ENCODE assay signal across 9 cellular contexts in the genomic region with DNA sequence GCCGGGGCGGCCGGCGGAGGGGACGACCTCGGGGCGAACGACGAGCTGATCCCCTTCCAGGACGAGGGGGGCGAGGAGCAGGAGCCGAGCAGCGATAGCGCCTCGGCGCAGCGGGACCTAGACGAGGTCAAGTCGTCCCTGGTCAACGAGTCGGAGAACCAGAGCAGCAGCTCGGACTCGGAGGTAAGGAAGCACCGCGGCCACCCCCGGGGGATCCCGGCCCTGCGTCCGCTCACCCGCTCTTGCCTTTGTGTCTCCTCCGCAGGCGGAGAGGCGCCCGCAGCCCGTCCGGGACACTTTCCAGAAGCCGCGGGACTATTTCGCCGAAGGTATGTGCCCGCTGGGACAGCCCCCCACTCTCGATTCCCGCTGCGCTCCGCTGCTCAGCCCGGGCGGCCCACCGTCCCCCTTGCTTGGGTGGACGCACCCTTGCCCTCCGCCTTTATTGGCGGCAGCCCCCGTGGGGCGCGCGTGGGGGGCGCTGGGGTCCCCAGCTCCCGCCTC. TPM values are rescaled to one million over a fixed set of nuclear protein-coding genes. Genes with fewer than 3 reads are reported as not detected.
DNase-seq lines count a peak whose midpoint lies in the region; ATAC-seq and TF ChIP-seq lines count a peak whose summit lies in the region.
"Had no signal": no experiment of that assay in that cellular context is flagged by ENCODE, and none has a peak within 500 bp of the region (broad histone marks: within the 10 kb centered on the region; RNA-seq: fewer than 3 reads in every experiment).

No MANE protein-coding gene starts in this region.

- TF ChIP-seq CTCF in Panc1 (IDR thresholded peaks at IDR 0.05) (no peak), left lung (IDR thresholded peaks at IDR 0.05) (no peak), suprapubic skin (IDR thresholded peaks at IDR 0.05) (no peak)

- TF ChIP-seq POLR2A in suprapubic skin (IDR thresholded peaks at IDR 0.05) = no peak

- ATAC-seq in Panc1 = peak; percentile 41
- peak; percentile 4 for ATAC-seq in left lung

- H3K4me3 ChIP-seq in Panc1 (ENCODE audit: low read depth in 2 of 2, low read length in 2 of 2) = peak overlapping the region; percentile 61 to 66
- peak overlapping the region; percentile 62 to 82 for H3K4me3 ChIP-seq in left lung
- H3K4me3 ChIP-seq in suprapubic skin = peak overlapping the region; percentile 72

- no TSS peak for BruUV-seq in Panc1 (replicated peaks; lab: Mats Ljungman, UMichigan)

- H3K36me3 ChIP-seq in Panc1 (ENCODE audit: control insufficient read depth, insufficient read depth, low read length) (no peaks in the 10 kb centered on the region), left lung (no peaks in the 10 kb centered on the region), suprapubic skin (no peaks in the 10 kb centered on the region)

- DNase-seq in DMS 273 (lab: John Stamatoyannopoulos, UW; ENCODE audit: unreplicated experiment) = peak; percentile 78
- no peak for DNase-seq in DMS 273 treated with DMSO at 0.1 percent for 48 hours (lab: John Stamatoyannopoulos, UW)
- DNase-seq in Panc1 (ENCODE audit: low read depth, low spot score) = no peak
- DNase-seq in cerebellar cortex (ENCODE audit: low spot score) = peak; percentile 17
- DNase-seq in left lung = peak in 1 of 2 donors; percentile 84
- peak; percentile 74 to 81 for DNase-seq in suprapubic skin (ENCODE audit: low spot score in 2 of 2)
- DNase-seq in NCI-H345 treated with DMSO at 0.1 percent for 48 hours (lab: John Stamatoyannopoulos, UW; ENCODE audit: unreplicated experiment) = no peak
- DNase-seq in NCI-H2029 (lab: John Stamatoyannopoulos, UW) = no peak

- H3K4me1 ChIP-seq in Panc1 (ENCODE audit: control insufficient read depth, insufficient read depth, low read length) = peaks cover 11% of the 10 kb centered on the region
- H3K4me1 ChIP-seq in left lung = peaks cover 4 to 18% of the 10 kb centered on the region in 2 donors
- peaks cover 44% of the 10 kb centered on the region for H3K4me1 ChIP-seq in suprapubic skin

- CTCF ChIA-PET in Panc1 (lab: Charles Lee) = interaction anchor here (0.5 to 1.6 kb wide), 3 partner anchors 10 to 538 kb away, joined by 3 to 9 read pairs (median 8); no protein-coding TSS in a partner anchor

- H3K27me3 ChIP-seq in Panc1 (ENCODE audit: control insufficient read depth, insufficient read depth, low read length) (no peaks in the 10 kb centered on the region), left lung (peaks cover 0 to 60% of the 10 kb centered on the region in 2 donors), suprapubic skin (peaks cover 17% of the 10 kb centered on the region)

- intact Hi-C loops in Panc1 (cut with micrococcal nuclease; ENCODE audit: unreplicated experiment) = loop anchor here (2.0 to 5.0 kb wide), 2 partner anchors 67 to 153 kb away; no protein-coding TSS in a partner anchor
- intact Hi-C loops in left lung (cut with DNase I) = loop anchor here in 1 of 2 donors (5.0 kb wide), 1 partner anchor 148 kb away; no protein-coding TSS in a partner anchor

- no CpG with 5 or more reads among the region's 57 CpGs for WGBS in suprapubic skin

- no peak for TF ChIP-seq EP300 in suprapubic skin (IDR thresholded peaks at IDR 0.05)

- in situ Hi-C loops in Panc1 (cut with HindIII; ENCODE audit: low pct_unique_long_range_greater_than_20kb, low sequenced_read_pairs) = no loop called here

- POLR2A ChIA-PET in Panc1 (lab: Charles Lee) = interaction anchor here (0.6 kb wide), 1 partner anchor 188 kb away, joined by 3 read pairs; no protein-coding TSS in a partner anchor

- H3K9me3 ChIP-seq in Panc1 (ENCODE audit: control insufficient read depth, insufficient read depth, low read depth, low read length) (no peaks in the 10 kb centered on the region), left lung (no peaks in the 10 kb centered on the region), suprapubic skin (no peaks in the 10 kb centered on the region)

- H3K27ac ChIP-seq in Panc1 (ENCODE audit: low read length) (peak overlapping the region; percentile 57; the same call in 1 of the 2 replicates), left lung (peak overlapping the region; percentile 62 to 75), suprapubic skin (peak overlapping the region; percentile 80)
- H3K27ac ChIP-seq: 22Rv1 had no signal

RNA-seq across cellular contexts. Expression of gene TCF7L1, which starts 0.6 kb away (rescaled TPM):
- total RNA-seq in Panc1 (2021; ENCODE audit: unreplicated experiment) (30.4 TPM), left lung (10 to 100 TPM; 16.4 to 17.7 TPM), suprapubic skin (1 to 10 TPM in 3 of 4 donors, under 1 TPM in 1; 0.55 to 3.0 (median 1.8) TPM)
- 40.2 TPM for polyA plus RNA-seq in Panc1 (2012; ENCODE audit: insufficient read length)

Comparison
In these comparisons a context has a peak if more than half of its experiments do, and no peak if none do; other contexts are left out.
1. DNase-seq: peak in DMS 273 (single experiment), cerebellar cortex (single experiment) and suprapubic skin (2 of 2); none in DMS 273 treated with DMSO at 0.1 percent for 48 hours (single experiment), Panc1 (single experiment), NCI-H345 treated with DMSO at 0.1 percent for 48 hours (single experiment) and NCI-H2029 (single experiment).
2. Peak in every context shown above with its lines, with median percentiles within 50 percentile points of each other: H3K27ac ChIP-seq and H3K4me3 ChIP-seq.